ENCODE assay signal across 15 cellular contexts in genomic region chr10:86049442-86049841, GRCh38.
DNase-seq lines count a peak whose midpoint lies in the region; ATAC-seq and TF ChIP-seq lines count a peak whose summit lies in the region.
"Had no signal": no experiment of that assay in that cellular context is flagged by ENCODE, and none has a peak within 500 bp of the region (broad histone marks: within the 10 kb centered on the region; RNA-seq: fewer than 3 reads in every experiment).

No MANE protein-coding gene starts in this region.

- TF ChIP-seq CTCF in HCT116 (IDR thresholded peaks at IDR 0.05 in 2 of 3, conservative IDR thresholded peaks at IDR 0.05 in 1 of 3; ENCODE audit: borderline replicate concordance in 1 of 3, insufficient read depth in 1 of 3, low read depth in 2 of 3, low read length in 2 of 3) (no peak), coronary artery (IDR thresholded peaks at IDR 0.05) (no peak)

- H3K9ac ChIP-seq in HCT116 (ENCODE audit: low read length): no peak overlapping the region

- H3K36me3 ChIP-seq in HCT116 (ENCODE audit: control insufficient read depth in 1 of 2, insufficient read depth in 2 of 2, low read length in 2 of 2): no peaks in the 10 kb centered on the region

- POLR2A ChIA-PET in HCT116 (lab: Charles Lee): no interaction called here

- H3K4me3 ChIP-seq in right cardiac atrium (ENCODE audit: low read length): no peak overlapping the region
- no peak overlapping the region for H3K4me3 ChIP-seq in HCT116 (replicated peaks in 1 of 2; ENCODE audit: low read depth in 1 of 2, low read length in 2 of 2)
- no peak overlapping the region for H3K4me3 ChIP-seq in coronary artery
- H3K4me3 ChIP-seq: A549 had no signal

- no TSS peak for BruUV-seq in HCT116 (replicated peaks; lab: Mats Ljungman, UMichigan)

- no peaks in the 10 kb centered on the region for H3K9me3 ChIP-seq in right cardiac atrium (ENCODE audit: control insufficient read depth, low read length)
- H3K9me3 ChIP-seq in HCT116 (ENCODE audit: control insufficient read depth in 1 of 2, insufficient read depth in 1 of 2, low read depth in 1 of 2, low read length in 2 of 2): no peaks in the 10 kb centered on the region
- H3K9me3 ChIP-seq: A549 had no signal

- H3K4me1 ChIP-seq in right cardiac atrium (ENCODE audit: control insufficient read depth, insufficient read depth, low read length) (no peaks in the 10 kb centered on the region), HCT116 (ENCODE audit: control insufficient read depth in 1 of 2, insufficient read depth in 2 of 2, low read length in 2 of 2) (peaks cover 10 to 35% of the 10 kb centered on the region in 2 experiments)
- H3K4me1 ChIP-seq: A549 had no signal

- 75% methylated on average over 4 of the region's 4 CpGs for WGBS in right cardiac atrium

- DNase-seq in Right ventricle myocardium superior (no peak), right cardiac atrium (no peak), HCT116 (ENCODE audit: low read depth, low spot score) (no peak), coronary artery (ENCODE audit: low spot score) (peak; percentile 54), sciatic nerve (ENCODE audit: low spot score) (peak; percentile 9), posterior vena cava (ENCODE audit: low spot score) (no peak), NCI-H146 (lab: John Stamatoyannopoulos, UW) (no peak)
- DNase-seq: CD8-positive, alpha-beta T cell; COR-L47; DMS153; DMS79 treated with DMSO at 0.1 percent for 48 hours; EL; GOT3; H9 had no signal

- no peak for TF ChIP-seq RAD21 in HCT116 (IDR thresholded peaks at IDR 0.05; ENCODE audit: low read depth)

- CTCF ChIA-PET in HCT116 (lab: Charles Lee): no interaction called here

- no peaks in the 10 kb centered on the region for H3K9me2 ChIP-seq in HCT116 (ENCODE audit: insufficient read depth)

- H2AFZ ChIP-seq in HCT116 (ENCODE audit: low read depth, low read length, poor library complexity, severe bottlenecking): no peak overlapping the region

- TF ChIP-seq POLR2A in HCT116 (IDR thresholded peaks at IDR 0.05; ENCODE audit: borderline replicate concordance, extremely low read depth, insufficient read depth, insufficient read length): no peak

- H4K20me1 ChIP-seq in HCT116 (ENCODE audit: insufficient read depth): no peaks in the 10 kb centered on the region; the same call in 1 of the 2 replicates

- RAD21 ChIA-PET in HCT116 (lab: Charles Lee; ENCODE audit: low non-redundant PET in 1 of 2, low total read pairs in 2 of 2, uncharacterized antibody in 2 of 2, unreplicated experiment in 2 of 2): no interaction called here

- no peak overlapping the region for H3K4me2 ChIP-seq in HCT116 (ENCODE audit: low read length)
- H3K4me2 ChIP-seq: A549 had no signal

- no peak overlapping the region for H3K27ac ChIP-seq in right cardiac atrium (ENCODE audit: low read length)
- no peak overlapping the region for H3K27ac ChIP-seq in HCT116 (ENCODE audit: low read depth, low read length)
- no peak overlapping the region for H3K27ac ChIP-seq in coronary artery
- H3K27ac ChIP-seq: A549 had no signal

- intact Hi-C loops in Right ventricle myocardium superior (cut with DNase I) (no loop called here), right cardiac atrium (cut with DNase I) (no loop called here), HCT116 (cut with micrococcal nuclease) (no loop called here), sciatic nerve (cut with DNase I) (no loop called here), posterior vena cava (cut with DNase I) (no loop called here)

- ATAC-seq in Right ventricle myocardium superior (ENCODE audit: poor library complexity) (peak; percentile 77), right cardiac atrium (no peak), HCT116 (no peak), sciatic nerve (no peak)
- ATAC-seq: A549; CD8-positive, alpha-beta T cell had no signal

- H3K27me3 ChIP-seq in right cardiac atrium (ENCODE audit: control insufficient read depth, insufficient read depth) (no peaks in the 10 kb centered on the region), HCT116 (ENCODE audit: insufficient read depth, low read length) (no peaks in the 10 kb centered on the region)

- H3K79me2 ChIP-seq in HCT116 (ENCODE audit: insufficient read depth, low read length): no peaks in the 10 kb centered on the region

TF ChIP-seq in HCT116, 20 proteins besides CTCF, POLR2A, EP300 and RAD21:
- peak; percentile 18; the same call in 1 of the 2 replicates for TF ChIP-seq FOSL1 (IDR thresholded peaks at IDR 0.05; ENCODE audit: low read depth)
- no peak for TF ChIP-seq ATF3 (IDR thresholded peaks at IDR 0.05)

Comparison
In these comparisons a context has a peak if more than half of its experiments do, and no peak if none do; other contexts are left out.
1. DNase-seq: peak in coronary artery (single experiment) and sciatic nerve (single experiment); none in Right ventricle myocardium superior (single experiment), right cardiac atrium (0 of 3), HCT116 (single experiment), posterior vena cava (single experiment) and NCI-H146 (single experiment).